Comparison of ENCODE assay signal across 28 cellular contexts in genomic region chr3:94172695-94173310, GRCh38.
"Had no signal": no experiment of that assay in that cellular context is flagged by ENCODE, and none has a peak within 500 bp of the region (broad histone marks: within the 10 kb centered on the region; RNA-seq: fewer than 3 reads in every experiment).

No MANE protein-coding gene starts in this region.

- ATAC-seq: left colon; left lung; lower lobe of right lung; natural killer cell; pancreas; right cardiac atrium; sciatic nerve; stimulated activated naive B cell treated with anti-CD40 and anti-IgM and Interleukin-4, amounts not matched to agents 10 μg/mL and 1 μg/mL and 100 μg/mL, for 72 hours; stimulated activated naive CD8-positive, alpha-beta T cell treated with anti-CD3 and anti-CD28 coated beads, Interleukin-15, Interleukin-2, amounts not matched to agents 100 U/mL and 50 U/mL, for 24 hours had no signal

- H3K27me3 ChIP-seq: left lung, pancreas, stomach, testis, thyroid gland, transverse colon, upper lobe of left lung, vagina had no signal

- H3K4me1 Mint-ChIP-seq: immature natural killer cell; naive B cell; natural killer cell; stimulated activated naive B cell treated with anti-CD40 and anti-IgM and Interleukin-4, amounts not matched to agents 10 μg/mL and 1 μg/mL and 100 μg/mL, for 72 hours had no signal

- H3K36me3 ChIP-seq: left lung, lower lobe of right lung, pancreas, prostate gland, stomach, thyroid gland, transverse colon, upper lobe of left lung, vagina had no signal

- H3K36me3 Mint-ChIP-seq: immature natural killer cell; naive B cell; natural killer cell; stimulated activated naive B cell treated with anti-CD40 and anti-IgM and Interleukin-4, amounts not matched to agents 10 μg/mL and 1 μg/mL and 100 μg/mL, for 72 hours had no signal

- H3K27me3 Mint-ChIP-seq: stimulated activated naive B cell treated with anti-CD40 and anti-IgM and Interleukin-4, amounts not matched to agents 10 μg/mL and 1 μg/mL and 100 μg/mL, for 72 hours had no signal

- H3K4me1 ChIP-seq: left lung, lower lobe of right lung, pancreas, prostate gland, stomach, testis, thyroid gland, transverse colon, upper lobe of left lung, vagina had no signal

- H3K27ac ChIP-seq: left lung, lower lobe of right lung, pancreas, prostate gland, skin epidermis, stomach, testis, thyroid gland, transverse colon, upper lobe of left lung, vagina had no signal

- H3K4me3 ChIP-seq: left lung, lower lobe of right lung, pancreas, prostate gland, skin epidermis, stomach, testis, thyroid gland, transverse colon, upper lobe of left lung, vagina had no signal

- H3K4me3 Mint-ChIP-seq: immature natural killer cell; naive B cell; natural killer cell; stimulated activated naive B cell treated with anti-CD40 and anti-IgM and Interleukin-4, amounts not matched to agents 10 μg/mL and 1 μg/mL and 100 μg/mL, for 72 hours had no signal

- H3K9me3 ChIP-seq: left lung, lower lobe of right lung, pancreas, prostate gland, stomach, testis, thyroid gland, transverse colon, upper lobe of left lung, vagina had no signal

- DNase-seq: hypothalamus; immature natural killer cell; kidney; left colon; left lung; lower lobe of right lung; mesenchymal stem cell; naive B cell; natural killer cell; pancreas; posterior cingulate gyrus; retina; right cardiac atrium; stimulated activated CD4-positive, alpha-beta T cell treated with anti-CD3 and anti-CD28 coated beads, Interleukin-12 subunit alpha, Interleukin-12 subunit beta, amount 100 ng/mL, for 4 hours; stimulated activated CD4-positive, alpha-beta T cell treated with anti-CD3 and anti-CD28 coated beads, Interleukin-15, amount 100 ng/mL, for 24 hours; stimulated activated CD4-positive, alpha-beta T cell treated with anti-CD3 and anti-CD28 coated beads, Interleukin-2, amount 100 ng/mL, for 24 hours; stimulated activated CD4-positive, alpha-beta T cell treated with anti-CD3 and anti-CD28 coated beads, Interleukin-4, amount 100 ng/mL, for 1 hour; stimulated activated naive B cell treated with anti-CD40 and anti-IgM and Interleukin-4, amounts not matched to agents 10 μg/mL and 1 μg/mL and 100 μg/mL, for 72 hours; stimulated activated naive CD8-positive, alpha-beta T cell treated with anti-CD3 and anti-CD28 coated beads, Interleukin-15, Interleukin-2, amounts not matched to agents 100 U/mL and 50 U/mL, for 24 hours; stomach; testis; thyroid gland; transverse colon; upper lobe of left lung had no signal

- H3K27ac Mint-ChIP-seq: immature natural killer cell; naive B cell; natural killer cell; stimulated activated naive B cell treated with anti-CD40 and anti-IgM and Interleukin-4, amounts not matched to agents 10 μg/mL and 1 μg/mL and 100 μg/mL, for 72 hours had no signal

- H3K9me3 Mint-ChIP-seq: natural killer cell; stimulated activated naive B cell treated with anti-CD40 and anti-IgM and Interleukin-4, amounts not matched to agents 10 μg/mL and 1 μg/mL and 100 μg/mL, for 72 hours had no signal
